18 cellular contexts compared by ENCODE assay signal in the genomic region with DNA sequence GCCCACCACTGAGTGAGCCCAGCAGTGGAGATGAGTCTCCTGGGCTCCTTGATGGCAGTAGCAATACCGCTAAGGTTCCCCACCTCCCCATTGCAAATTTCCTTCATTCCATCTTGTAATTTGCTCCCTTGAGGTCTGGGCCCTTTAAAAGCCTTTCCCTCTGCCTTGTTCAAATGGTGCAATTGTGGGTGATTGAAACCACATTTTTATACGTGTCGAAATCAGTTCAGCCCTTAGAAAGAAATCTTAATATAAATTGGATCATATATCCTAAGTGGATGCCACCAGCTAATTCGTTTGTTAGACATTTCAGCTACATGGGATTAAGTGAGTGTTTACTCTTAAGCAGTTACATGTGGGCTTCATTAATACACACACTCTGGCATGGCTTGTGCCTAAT.
DNase-seq lines count a peak whose midpoint lies in the region; TF ChIP-seq lines count a peak whose summit lies in the region.
"Had no signal": no experiment of that assay in that cellular context is flagged by ENCODE, and none has a peak within 500 bp of the region (broad histone marks: within the 10 kb centered on the region; RNA-seq: fewer than 3 reads in every experiment).

No MANE protein-coding gene starts in this region.

- no peak overlapping the region for H3K4me2 ChIP-seq in osteoblast (ENCODE audit: insufficient read depth, low read length)
- H3K4me2 ChIP-seq: A549 had no signal

- H3K9me3 ChIP-seq in adipocyte (ENCODE audit: control insufficient read depth, low read length) (no peaks in the 10 kb centered on the region), osteoblast (ENCODE audit: low read depth, low read length) (no peaks in the 10 kb centered on the region)
- H3K9me3 ChIP-seq: A549, BE2C, HAP-1 had no signal

- H3K27ac ChIP-seq in osteoblast (ENCODE audit: low read depth, low read length), result peak overlapping the region; percentile 55
- H3K27ac ChIP-seq in RWPE1, result no peak overlapping the region
- H3K27ac ChIP-seq: 22Rv1, A549 had no signal

- H3K4me1 ChIP-seq in adipocyte (ENCODE audit: control insufficient read depth, insufficient read depth, low read length) (peaks cover 38% of the 10 kb centered on the region), osteoblast (ENCODE audit: insufficient read depth, low read length) (peaks cover 22% of the 10 kb centered on the region)
- H3K4me1 ChIP-seq: BE2C, HAP-1 had no signal

- peaks cover 12% of the 10 kb centered on the region for H3K79me2 ChIP-seq in osteoblast (ENCODE audit: insufficient read depth, low read length)

- H3K27me3 ChIP-seq in adipocyte (replicated peaks; ENCODE audit: control insufficient read depth, insufficient read depth, low read length), result no peaks in the 10 kb centered on the region
- H3K27me3 ChIP-seq in osteoblast (ENCODE audit: insufficient read depth, low read length), result no peaks in the 10 kb centered on the region
- H3K27me3 ChIP-seq: BE2C had no signal

- H4K20me1 ChIP-seq in osteoblast (ENCODE audit: insufficient read depth, low read length), result peaks cover 9% of the 10 kb centered on the region

- POLR2A ChIA-PET in RWPE1 (lab: Yijun Ruan, JAX; ENCODE audit: low non-redundant PET), result no interaction called here

- DNase-seq in NCI-H82 (lab: John Stamatoyannopoulos, UW), result peak; percentile 24
- no peak for DNase-seq in NCI-H82 treated with DMSO at 0.1 percent for 48 hours (lab: John Stamatoyannopoulos, UW; ENCODE audit: unreplicated experiment)
- peak; percentile 54 for DNase-seq in adipocyte (ENCODE audit: low read depth)
- peak; percentile 74 for DNase-seq in fibroblast of peridontal ligament (ENCODE audit: extremely low read depth)
- no peak for DNase-seq in osteoblast (ENCODE audit: insufficient read length, low spot score, missing footprints)
- DNase-seq in effector CD8-positive, alpha-beta T cell (lab: John Stamatoyannopoulos, UW), result no peak
- DNase-seq in RWPE1 (ENCODE audit: low spot score), result no peak
- no peak for DNase-seq in activated gamma-delta T cell treated with Interleukin-2 at 50 U/mL for 16 hours
- DNase-seq: BE2C; C1 segment of cervical spinal cord; CD4-positive, CD25-positive, alpha-beta regulatory T cell; CD8-positive, alpha-beta memory T cell; COR-L47; DMS 273 treated with DMSO at 0.1 percent for 48 hours; DND-41 had no signal

- CTCF ChIA-PET in RWPE1 (lab: Yijun Ruan, JAX), result interaction anchor here (0.6 kb wide), 1 partner anchor 203 kb away, joined by 4 read pairs; no protein-coding TSS in a partner anchor

- no peak overlapping the region for H3K9ac ChIP-seq in adipocyte (ENCODE audit: low read length)

- TF ChIP-seq CTCF in osteoblast (IDR thresholded peaks at IDR 0.05; ENCODE audit: extremely low read depth, low read depth, low read length) (no peak), RWPE1 (conservative IDR thresholded peaks at IDR 0.05; ENCODE audit: low read depth) (no peak)

- H3K4me3 ChIP-seq in adipocyte (ENCODE audit: low read length) (no peak overlapping the region), osteoblast (ENCODE audit: insufficient read depth, low read length) (no peak overlapping the region)
- H3K4me3 ChIP-seq: A549, HAP-1 had no signal

- H3K36me3 ChIP-seq in adipocyte (ENCODE audit: control insufficient read depth, insufficient read depth, low read length, severe bottlenecking), result no peaks in the 10 kb centered on the region
- H3K36me3 ChIP-seq in osteoblast (ENCODE audit: insufficient read depth, low read length), result no peaks in the 10 kb centered on the region
- H3K36me3 ChIP-seq: BE2C, HAP-1 had no signal

- H2AFZ ChIP-seq in osteoblast (ENCODE audit: low read length), result no peak overlapping the region

Comparison
In these comparisons a context has a peak if more than half of its experiments do, and no peak if none do; other contexts are left out.
1. DNase-seq: peak in NCI-H82 (single experiment), adipocyte (single experiment) and fibroblast of peridontal ligament (single experiment); none in NCI-H82 treated with DMSO at 0.1 percent for 48 hours (single experiment), osteoblast (single experiment), effector CD8-positive, alpha-beta T cell (single experiment), RWPE1 (single experiment) and activated gamma-delta T cell treated with Interleukin-2 at 50 U/mL for 16 hours (single experiment).